8 cellular contexts compared by ENCODE assay signal in the genomic region with DNA sequence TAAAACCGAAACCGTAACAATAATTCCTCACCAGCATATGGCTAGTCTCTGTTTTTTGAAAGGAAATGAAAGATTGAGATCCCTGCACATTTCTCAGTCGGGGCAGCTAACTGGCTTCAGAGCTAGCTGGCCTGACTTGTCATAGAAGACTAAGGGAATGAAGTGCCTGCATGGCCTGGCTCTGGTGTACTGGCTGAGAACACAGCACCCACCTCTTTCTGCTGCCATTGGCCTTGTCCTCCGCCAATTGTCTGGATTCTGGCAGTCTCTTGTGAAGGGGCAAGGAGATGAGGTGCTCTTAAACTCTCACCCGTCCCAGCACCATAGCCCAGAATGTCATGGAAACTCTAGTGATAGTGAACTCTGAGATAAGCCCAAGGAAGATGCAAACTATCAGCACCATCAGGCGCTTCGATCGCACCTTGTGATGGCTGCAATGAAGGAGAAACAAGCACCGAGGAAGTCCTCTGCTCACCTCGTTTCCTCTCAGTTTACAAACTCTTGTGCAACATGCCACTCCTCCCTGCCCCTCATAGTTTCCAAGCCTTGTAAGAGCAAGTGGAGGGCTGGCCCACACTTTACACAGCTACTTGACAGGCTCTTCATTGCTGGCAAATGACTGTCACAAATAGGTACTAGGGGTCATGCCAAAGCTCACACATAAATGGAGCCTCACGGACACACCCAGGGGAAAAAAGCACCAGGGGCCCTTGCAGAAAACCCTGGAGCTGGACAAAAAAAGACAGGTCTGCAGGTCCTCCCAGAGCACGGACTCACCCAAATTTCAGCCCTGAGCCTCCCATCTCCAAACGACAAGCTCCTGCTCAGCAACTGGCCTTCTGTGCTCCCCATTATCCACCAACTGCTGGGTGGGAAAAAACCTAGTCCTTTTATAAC. TPM values are rescaled to one million over a fixed set of nuclear protein-coding genes. Genes with fewer than 3 reads are reported as not detected.
DNase-seq lines count a peak whose midpoint lies in the region; ATAC-seq and TF ChIP-seq lines count a peak whose summit lies in the region.

No MANE protein-coding gene starts in this region.

- H3K4me3 ChIP-seq in dorsolateral prefrontal cortex, result peak overlapping the region in 56 of 59 donors; percentile 53 to 92 (median 79)

- no peaks in the 10 kb centered on the region for H3K9me3 Mint-ChIP-seq in neural crest cell

- H3K27me3 Mint-ChIP-seq in neural crest cell (ENCODE audit: low read depth), result no peaks in the 10 kb centered on the region

- intact Hi-C loops in dorsolateral prefrontal cortex (cut with DNase I), result loop anchor here in 1 of 2 donors (5.0 kb wide), 1 partner anchor 73 kb away; the partner anchor contains the start of gene MTF1

- peak overlapping the region in 1 of 59 donors; percentile 33 for H3K27ac ChIP-seq in dorsolateral prefrontal cortex

- H3K4me1 Mint-ChIP-seq in neural crest cell, result peaks cover 28% of the 10 kb centered on the region

- DNase-seq in GM20000 (ENCODE audit: low spot score), result peak; percentile 11
- DNase-seq in T-helper 2 cell, result peak in 3 of 5 experiments; percentile 17 to 61 (median 26)
- peak in 1 of 10 donors; percentile 0 for DNase-seq in dorsolateral prefrontal cortex
- DNase-seq in neural crest cell (ENCODE audit: low read depth, low spot score), result no peak
- no peak for DNase-seq in 8988T
- DNase-seq in NCI-H2171 (lab: John Stamatoyannopoulos, UW), result no peak
- DNase-seq in hepatic stellate cell (ENCODE audit: low spot score), result no peak

- TF ChIP-seq CTCF in GM20000 (IDR thresholded peaks at IDR 0.05; ENCODE audit: extremely low read depth, missing control alignments) (no peak), dorsolateral prefrontal cortex (IDR thresholded peaks at IDR 0.05 in 54 of 56, conservative IDR thresholded peaks at IDR 0.05 in 2 of 56; ENCODE audit: low read depth in 1 of 56, partially characterized antibody in 56 of 56) (no peak), neural crest cell (conservative IDR thresholded peaks at IDR 0.05) (no peak)

- no peaks in the 10 kb centered on the region for H3K27me3 ChIP-seq in dorsolateral prefrontal cortex

- peak overlapping the region; percentile 65 for H3K27ac Mint-ChIP-seq in neural crest cell (ENCODE audit: unreplicated experiment)

- peaks cover 2% of the 10 kb centered on the region for H3K36me3 Mint-ChIP-seq in neural crest cell (ENCODE audit: low read depth)

- peak overlapping the region; percentile 97 for H3K4me3 Mint-ChIP-seq in neural crest cell

- no peak for ATAC-seq in GM18907 (IDR thresholded peaks at IDR 0.05; ENCODE audit: unreplicated experiment)

RNA-seq across cellular contexts. Expression of gene INPP5B, which starts 16.4 kb away (rescaled TPM):
- total RNA-seq in dorsolateral prefrontal cortex (10 to 100 TPM; 23.9 to 71.7 (median 40.7) TPM), neural crest cell (18.8 and 19.1 TPM in 2 replicates)

RNA-seq across cellular contexts. Expression of gene SF3A3, which starts 59.3 kb away (rescaled TPM):
- total RNA-seq in dorsolateral prefrontal cortex, result 10 to 100 TPM; 30.2 to 67.9 (median 44.5) TPM
- total RNA-seq in neural crest cell, result 113 and 119 TPM in 2 replicates

Comparison
In these comparisons a context has a peak if more than half of its experiments do, and no peak if none do; other contexts are left out.
1. DNase-seq: peak in GM20000 (single experiment) and T-helper 2 cell (3 of 5); none in neural crest cell (single experiment), 8988T (single experiment), NCI-H2171 (single experiment) and hepatic stellate cell (single experiment).